In the genomic region with DNA sequence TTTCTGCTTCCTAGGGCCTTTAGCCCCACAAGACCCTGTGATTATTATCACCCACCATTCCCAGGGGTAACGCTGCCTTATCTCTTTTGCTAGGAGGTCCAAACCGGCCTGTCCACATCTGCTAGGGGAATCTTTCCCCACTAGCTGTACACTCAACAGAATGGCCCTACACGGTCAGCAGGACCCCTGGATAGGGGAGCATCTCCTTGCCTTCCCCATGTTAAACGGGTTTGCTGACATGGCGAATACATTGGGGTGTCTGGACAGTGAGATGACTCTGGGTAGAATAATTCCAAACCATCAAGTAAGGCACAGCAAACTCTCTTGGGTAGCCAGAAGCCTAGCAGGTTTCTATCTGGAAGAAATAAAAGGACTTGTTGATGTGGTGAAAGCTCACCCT, we compare ENCODE assay signal across 8 cellular contexts. TPM values are rescaled to one million over a fixed set of nuclear protein-coding genes. Genes with fewer than 3 reads are reported as not detected.
DNase-seq lines count a peak whose midpoint lies in the region; ATAC-seq, FAIRE-seq and TF ChIP-seq lines count a peak whose summit lies in the region.

No MANE protein-coding gene starts in this region.

- no peak for TF ChIP-seq EP300 in A549 (IDR thresholded peaks at IDR 0.05)

- intact Hi-C loops in prostate gland (cut with DNase I) = loop anchor here (5.0 kb wide), 1 partner anchor 52 kb away; no protein-coding TSS in a partner anchor

- H3K4me2 ChIP-seq in A549 = peak overlapping the region; percentile 94

- H3K36me3 ChIP-seq in mucosa of stomach (ENCODE audit: control insufficient read depth, insufficient read depth, low read length) = no peaks in the 10 kb centered on the region
- H3K36me3 ChIP-seq in prostate gland = no peaks in the 10 kb centered on the region

- H3K9me3 ChIP-seq in A549 = no peaks in the 10 kb centered on the region
- H3K9me3 ChIP-seq in mucosa of stomach (ENCODE audit: control insufficient read depth, low read length) = no peaks in the 10 kb centered on the region
- H3K9me3 ChIP-seq in prostate gland = no peaks in the 10 kb centered on the region

- no peak for TF ChIP-seq RAD21 in A549 (conservative IDR thresholded peaks at IDR 0.05 in 1 of 2, IDR thresholded peaks at IDR 0.05 in 1 of 2)

- TF ChIP-seq CTCF in A549 (IDR thresholded peaks at IDR 0.05) = no peak
- TF ChIP-seq CTCF in HFF-Myc (IDR thresholded peaks at IDR 0.05; ENCODE audit: low read depth, low read length, missing control alignments) = no peak
- TF ChIP-seq CTCF in astrocyte of the spinal cord (IDR thresholded peaks at IDR 0.05; ENCODE audit: low read depth, low read length) = no peak
- no peak for TF ChIP-seq CTCF in prostate gland (IDR thresholded peaks at IDR 0.05)

- no peak for FAIRE-seq in A549 (lab: Jason Lieb, UNC)

- peaks cover 7% of the 10 kb centered on the region; the same call in 2 of the 3 replicates for H3K4me1 ChIP-seq in A549
- peaks cover 13% of the 10 kb centered on the region for H3K4me1 ChIP-seq in mucosa of stomach (ENCODE audit: control insufficient read depth, insufficient read depth, low read length)
- H3K4me1 ChIP-seq in prostate gland (replicated peaks) = no peaks in the 10 kb centered on the region

- ATAC-seq in A549 (no peak), GM18870 (IDR thresholded peaks at IDR 0.05; ENCODE audit: unreplicated experiment) (no peak), HG03045 (IDR thresholded peaks at IDR 0.05; ENCODE audit: unreplicated experiment) (no peak)

- DNase-seq in A549 (ENCODE audit: low read depth in 1 of 2, low spot score in 1 of 2) = no peak
- DNase-seq in HFF-Myc (ENCODE audit: extremely low read depth, low read depth) = no peak
- no peak for DNase-seq in astrocyte of the spinal cord (ENCODE audit: low read depth, low spot score)
- no peak for DNase-seq in foreskin melanocyte
- no peak for DNase-seq in prostate gland (ENCODE audit: low spot score)

- no peak overlapping the region for H3K9ac ChIP-seq in mucosa of stomach (ENCODE audit: low read length)

- 31% methylated on average over 4 of the region's 5 CpGs for WGBS in A549 (ENCODE audit: missing lambda C conversion rate)
- 46% methylated on average over 5 of the region's 5 CpGs for WGBS in prostate gland

- CTCF ChIA-PET in A549 (lab: Yijun Ruan, JAX) = interaction anchor here (1.0 to 10.4 kb wide), 2 partner anchors 15 to 51 kb away, joined by 5 to 70 read pairs; no protein-coding TSS in a partner anchor

- H3K4me3 ChIP-seq in A549 (peak overlapping the region; percentile 73), HFF-Myc (replicated peaks; ENCODE audit: low read depth, low read length) (peak overlapping the region; percentile 94), astrocyte of the spinal cord (ENCODE audit: low read depth, low read length) (peak overlapping the region; percentile 64), mucosa of stomach (ENCODE audit: low read length) (peak overlapping the region; percentile 61), prostate gland (no peak overlapping the region)

- peak overlapping the region; percentile 68 to 84; a peak in 4 of 6 replicates for H3K27ac ChIP-seq in A549
- no peak overlapping the region for H3K27ac ChIP-seq in prostate gland

- POLR2A ChIA-PET in A549 (lab: Yijun Ruan, JAX) = no interaction called here

- in situ Hi-C loops in astrocyte of the spinal cord (cut with HindIII; ENCODE audit: low sequenced_read_pairs) = no loop called here

- H3K27me3 ChIP-seq in mucosa of stomach (ENCODE audit: control insufficient read depth, insufficient read depth, low read length) = no peaks in the 10 kb centered on the region
- H3K27me3 ChIP-seq in prostate gland (replicated peaks; ENCODE audit: insufficient read depth) = no peaks in the 10 kb centered on the region

- TF ChIP-seq POLR2A in A549 (IDR thresholded peaks at IDR 0.05; ENCODE audit: low read length) = no peak
- no peak for TF ChIP-seq POLR2A in prostate gland (IDR thresholded peaks at IDR 0.05)

TF ChIP-seq in A549, 52 proteins besides CTCF, POLR2A, EP300 and RAD21:
- TF ChIP-seq MAFK (IDR thresholded peaks at IDR 0.05; ENCODE audit: partially characterized antibody) (peak; percentile 65), HEYL (CRISPR knock-in tag; IDR thresholded peaks at IDR 0.05) (no peak)

RNA-seq across cellular contexts. Expression of a gene that starts 0.7 kb away (rescaled TPM):
- polyA plus RNA-seq in A549 (2011; rRNA removed) (10.2 and 10.7 TPM in 2 replicates), A549 (2017; fragmentation: RNase III; extraction: RNeasy Plus Mini Kit Qiagen cat#74134 plus additional on column Dnase treatment) (10.7 to 11.9 TPM (median 11.5 TPM) in 3 replicates)
- polyA plus RNA-seq in A549 (2012; cell fraction: cytosol; rRNA removed) = 21.9 and 22.1 TPM in 2 replicates
- 73.2 and 74.9 TPM in 2 replicates for polyA plus RNA-seq in A549 (2012; cell fraction: nucleus; rRNA removed)
- polyA minus RNA-seq in A549 (2011; rRNA and poly(A)+ RNA removed) = 14.8 and 18.7 TPM in 2 replicates
- total RNA-seq in prostate gland = 1 to 10 TPM; 2.8 to 7.7 TPM

RNA-seq across cellular contexts. Expression of a gene that starts 14.0 kb away (rescaled TPM):
- polyA plus RNA-seq in A549 (2011; rRNA removed) = 0.20 and 0.31 TPM in 2 replicates
- polyA plus RNA-seq in A549 (2012; cell fraction: cytosol; rRNA removed) = 0.41 TPM in 2 replicates
- polyA plus RNA-seq in A549 (2012; cell fraction: nucleus; rRNA removed) = 1.6 and 2.1 TPM in 2 replicates
- 0.31 to 0.51 TPM (median 0.46 TPM) in 3 replicates for polyA plus RNA-seq in A549 (2017; fragmentation: RNase III; extraction: RNeasy Plus Mini Kit Qiagen cat#74134 plus additional on column Dnase treatment)
- 0.17 and 0.44 TPM in 2 replicates for polyA minus RNA-seq in A549 (2011; rRNA and poly(A)+ RNA removed)
- total RNA-seq in prostate gland = under 1 TPM in 1 of 2 donors, not detected in 1; 0.97 TPM

RNA-seq across cellular contexts. Expression of a gene that starts 41.9 kb away (rescaled TPM):
- polyA plus RNA-seq in A549 (2011; rRNA removed) = 0.22 and 0.33 TPM in 2 replicates
- polyA plus RNA-seq in A549 (2012; cell fraction: cytosol; rRNA removed) = 0.28 and 0.52 TPM in 2 replicates
- 7.7 and 8.5 TPM in 2 replicates for polyA plus RNA-seq in A549 (2012; cell fraction: nucleus; rRNA removed)
- 0.54 to 0.63 TPM (median 0.62 TPM) in 3 replicates for polyA plus RNA-seq in A549 (2017; fragmentation: RNase III; extraction: RNeasy Plus Mini Kit Qiagen cat#74134 plus additional on column Dnase treatment)
- polyA minus RNA-seq in A549 (2011; rRNA and poly(A)+ RNA removed) = 0.88 and 0.91 TPM in 2 replicates
- total RNA-seq in prostate gland = 10 to 100 TPM; 50.5 to 96.9 TPM

RNA-seq across cellular contexts. Expression of a gene that starts 48.0 kb away (rescaled TPM):
- 7.5 and 9.6 TPM in 2 replicates for polyA plus RNA-seq in A549 (2011; rRNA removed)
- 10.2 and 12.7 TPM in 2 replicates for polyA plus RNA-seq in A549 (2012; cell fraction: cytosol; rRNA removed)
- polyA plus RNA-seq in A549 (2012; cell fraction: nucleus; rRNA removed) = 60.5 and 73.7 TPM in 2 replicates
- 5.9 to 6.1 TPM (median 6.0 TPM) in 3 replicates for polyA plus RNA-seq in A549 (2017; fragmentation: RNase III; extraction: RNeasy Plus Mini Kit Qiagen cat#74134 plus additional on column Dnase treatment)
- 23.9 and 26.0 TPM in 2 replicates for polyA minus RNA-seq in A549 (2011; rRNA and poly(A)+ RNA removed)
- total RNA-seq in prostate gland = 1 to 10 TPM; 1.5 to 5.5 TPM

RNA-seq across cellular contexts. Expression of a gene that starts 52.6 kb away (rescaled TPM):
- 0.21 and 0.39 TPM in 2 replicates for polyA plus RNA-seq in A549 (2011; rRNA removed)
- polyA plus RNA-seq in A549 (2012; cell fraction: cytosol; rRNA removed) = 1.2 and 1.3 TPM in 2 replicates
- 0.83 and 0.89 TPM in 2 replicates for polyA plus RNA-seq in A549 (2012; cell fraction: nucleus; rRNA removed)
- polyA plus RNA-seq in A549 (2017; fragmentation: RNase III; extraction: RNeasy Plus Mini Kit Qiagen cat#74134 plus additional on column Dnase treatment) = 0.51 to 0.75 TPM (median 0.74 TPM) in 3 replicates
- 0.44 TPM in 1 of 2 replicates, not detected in the other for polyA minus RNA-seq in A549 (2011; rRNA and poly(A)+ RNA removed)
- 1 to 10 TPM; 4.0 to 8.1 TPM for total RNA-seq in prostate gland

Comparison
In these comparisons a context has a peak if more than half of its experiments do, and no peak if none do; other contexts are left out.
1. H3K27ac ChIP-seq: peak in A549 (2 of 2); none in prostate gland (0 of 2).
2. H3K4me3 ChIP-seq: peak in A549 (single experiment), HFF-Myc (single experiment), astrocyte of the spinal cord (single experiment) and mucosa of stomach (single experiment); none in prostate gland (0 of 2).